8 cellular contexts compared by ENCODE assay signal in genomic region chr22:39622881-39623367, GRCh38. TPM values are rescaled to one million over a fixed set of nuclear protein-coding genes. Genes with fewer than 3 reads are reported as not detected.
DNase-seq lines count a peak whose midpoint lies in the region; ATAC-seq, FAIRE-seq and TF ChIP-seq lines count a peak whose summit lies in the region.

No MANE protein-coding gene starts in this region.

- intact Hi-C loops in psoas muscle (cut with DNase I) = loop anchor here (2.0 to 5.0 kb wide), 2 partner anchors 399 to 402 kb away; no protein-coding TSS in a partner anchor
- intact Hi-C loops in tibial artery (cut with DNase I; ENCODE audit: low total_unique reads) = no loop called here

- FAIRE-seq in D721Med (lab: Jason Lieb, UNC) = no peak

- H3K9me3 ChIP-seq in psoas muscle (no peaks in the 10 kb centered on the region), tibial artery (no peaks in the 10 kb centered on the region)

- ATAC-seq in psoas muscle = peak; percentile 80 to 94 (median 87)
- ATAC-seq in HG03342 (IDR thresholded peaks at IDR 0.05; ENCODE audit: unreplicated experiment) = no peak

- peak; percentile 43 for TF ChIP-seq CTCF in D721Med (IDR thresholded peaks at IDR 0.05; ENCODE audit: insufficient read depth, missing control alignments)
- TF ChIP-seq CTCF in fibroblast of villous mesenchyme (IDR thresholded peaks at IDR 0.05; ENCODE audit: insufficient read depth, low read depth, low read length) = peak; percentile 53
- peak; percentile 66 for TF ChIP-seq CTCF in psoas muscle (IDR thresholded peaks at IDR 0.05)
- TF ChIP-seq CTCF in tibial artery (IDR thresholded peaks at IDR 0.05) = peak in 1 of 2 experiments; percentile 17

- H3K4me3 ChIP-seq in fibroblast of villous mesenchyme (ENCODE audit: low read depth, low read length) (no peak overlapping the region), psoas muscle (no peak overlapping the region), tibial artery (no peak overlapping the region)

- no peaks in the 10 kb centered on the region for H3K4me1 ChIP-seq in psoas muscle
- no peaks in the 10 kb centered on the region for H3K4me1 ChIP-seq in tibial artery

- H3K27me3 ChIP-seq in psoas muscle (ENCODE audit: insufficient read depth in 3 of 3, low read length in 2 of 3) = peaks cover 0 to 69% (median 21%) of the 10 kb centered on the region in 3 donors
- H3K27me3 ChIP-seq in tibial artery = peaks cover 0 to 92% of the 10 kb centered on the region in 2 donors

- WGBS in psoas muscle, 3 donors = 27 to 39% (median 28%) methylated on average over 17 of the region's 17 CpGs

- DNase-seq in D721Med (ENCODE audit: insufficient read length, low spot score) = no peak
- DNase-seq in NCI-H1694 (lab: John Stamatoyannopoulos, UW) = peak; percentile 32
- DNase-seq in activated T-cell treated with anti-CD3 and anti-CD28 coated beads for 4 hours = peak; percentile 54
- DNase-seq in fibroblast of villous mesenchyme (ENCODE audit: low read depth) = peak; percentile 23
- DNase-seq in psoas muscle = peak; percentile 65 to 86
- no peak for DNase-seq in tibial artery
- no peak for DNase-seq in NCI-H1436 (lab: John Stamatoyannopoulos, UW)

- H3K36me3 ChIP-seq in psoas muscle (ENCODE audit: insufficient read depth in 1 of 2, low read depth in 1 of 2) (no peaks in the 10 kb centered on the region), tibial artery (no peaks in the 10 kb centered on the region)

- H3K27ac ChIP-seq in psoas muscle = no peak overlapping the region
- H3K27ac ChIP-seq in tibial artery = no peak overlapping the region

RNA-seq across cellular contexts. Expression of gene CACNA1I, which starts 52.4 kb away (rescaled TPM):
- total RNA-seq in fibroblast of villous mesenchyme = under 0.01 TPM in 1 of 2 replicates, not detected in the other
- total RNA-seq in psoas muscle = under 1 TPM in 2 of 4 donors, not detected in 2; 0.04 to 0.06 TPM
- under 1 TPM; 0.01 to 0.14 (median 0.01) TPM for polyA plus RNA-seq in psoas muscle

Comparison
In these comparisons a context has a peak if more than half of its experiments do, and no peak if none do; other contexts are left out.
1. DNase-seq: peak in NCI-H1694 (single experiment), activated T-cell treated with anti-CD3 and anti-CD28 coated beads for 4 hours (single experiment), fibroblast of villous mesenchyme (single experiment) and psoas muscle (2 of 2); none in D721Med (single experiment), tibial artery (0 of 2) and NCI-H1436 (single experiment).